ENCODE assay signal across 23 cellular contexts in genomic region chr22:38038890-38039812, GRCh38. TPM values are rescaled to one million over a fixed set of nuclear protein-coding genes. Genes with fewer than 3 reads are reported as not detected.
DNase-seq lines count a peak whose midpoint lies in the region; TF ChIP-seq lines count a peak whose summit lies in the region.
"Had no signal": no experiment of that assay in that cellular context is flagged by ENCODE, and none has a peak within 500 bp of the region (broad histone marks: within the 10 kb centered on the region; RNA-seq: fewer than 3 reads in every experiment).

No MANE protein-coding gene starts in this region.

- intact Hi-C loops in prostate gland (cut with DNase I), result no loop called here
- intact Hi-C loops in tibial artery (cut with DNase I; ENCODE audit: low total_unique reads), result no loop called here

- H3K4me3 ChIP-seq in right atrium auricular region (no peak overlapping the region), prostate gland (no peak overlapping the region), tibial artery (peak overlapping the region; percentile 15 to 39)

- DNase-seq in right atrium auricular region (ENCODE audit: low spot score) (no peak), prostate gland (ENCODE audit: low spot score) (no peak), tibial artery (no peak), NCI-H2227 treated with DMSO at 0.1 percent for 48 hours (lab: John Stamatoyannopoulos, UW) (no peak), NCI-H1436 treated with DMSO at 0.1 percent for 48 hours (lab: John Stamatoyannopoulos, UW) (no peak), NCI-H2196 (lab: John Stamatoyannopoulos, UW; ENCODE audit: unreplicated experiment) (no peak)
- DNase-seq: activated B cell treated with CpG ODN at 0.5 μM for 24 hours; activated CD8-positive, alpha-beta T cell treated with anti-CD3 and anti-CD28 coated beads for 36 hours; activated naive CD4-positive, alpha-beta T cell treated with anti-CD3 and anti-CD28 coated beads, Interleukin-2, amount 10 ng/mL, durations not matched to agents 7 days and 5 days; activated T-cell treated with anti-CD3 and anti-CD28 coated beads, Interleukin-2, amount 50 U/mL, for 1 hour; CD4-positive, alpha-beta memory T cell; DMS79; HCEC 1CT; NCI-H1417; NCI-H748 treated with DMSO at 0.1 percent for 48 hours; SIG-M5; stimulated activated CD4-positive, alpha-beta T cell treated with anti-CD3 and anti-CD28 coated beads, Interleukin-4, amount 100 ng/mL, for 1 hour had no signal

- no peak for TF ChIP-seq POLR2A in prostate gland (IDR thresholded peaks at IDR 0.05)

- H3K27ac ChIP-seq in cingulate gyrus (ENCODE audit: low read depth, low read length), result peak overlapping the region; percentile 99
- peak overlapping the region; percentile 35 to 49 for H3K27ac ChIP-seq in right atrium auricular region
- peak overlapping the region; percentile 64 to 72 for H3K27ac ChIP-seq in prostate gland
- H3K27ac ChIP-seq in tibial artery, result peak overlapping the region; percentile 54 to 71

- TF ChIP-seq CTCF in right atrium auricular region (IDR thresholded peaks at IDR 0.05) (no peak), prostate gland (IDR thresholded peaks at IDR 0.05) (no peak), tibial artery (IDR thresholded peaks at IDR 0.05) (no peak)

- no peaks in the 10 kb centered on the region for H3K9me3 ChIP-seq in right atrium auricular region
- no peaks in the 10 kb centered on the region for H3K9me3 ChIP-seq in prostate gland
- no peaks in the 10 kb centered on the region for H3K9me3 ChIP-seq in tibial artery

- H3K27me3 ChIP-seq in right atrium auricular region (no peaks in the 10 kb centered on the region), prostate gland (replicated peaks; ENCODE audit: insufficient read depth) (no peaks in the 10 kb centered on the region), tibial artery (no peaks in the 10 kb centered on the region)

- H3K36me3 ChIP-seq in right atrium auricular region, result no peaks in the 10 kb centered on the region
- no peaks in the 10 kb centered on the region for H3K36me3 ChIP-seq in prostate gland
- H3K36me3 ChIP-seq in tibial artery, result no peaks in the 10 kb centered on the region

- H3K4me1 ChIP-seq in right atrium auricular region, result peaks cover 0 to 15% of the 10 kb centered on the region in 2 donors
- H3K4me1 ChIP-seq in prostate gland (replicated peaks), result peaks cover 8% of the 10 kb centered on the region
- peaks cover 0 to 32% (median 22%) of the 10 kb centered on the region in 4 donors for H3K4me1 ChIP-seq in tibial artery

- 51% methylated on average over 26 of the region's 46 CpGs for WGBS in prostate gland

RNA-seq across cellular contexts. Expression of gene PICK1, which starts 18.1 kb away (rescaled TPM):
- 10 to 100 TPM; 33.1 to 36.0 TPM for total RNA-seq in right atrium auricular region
- 100 to 1,000 TPM in 1 of 2 donors, 10 to 100 TPM in 1; 90.0 to 114 TPM for total RNA-seq in prostate gland

RNA-seq across cellular contexts. Expression of gene SLC16A8, which starts 44.8 kb away (rescaled TPM):
- under 1 TPM in 1 of 2 donors, not detected in 1; 0.28 TPM for total RNA-seq in right atrium auricular region
- under 1 TPM; 0.28 to 0.59 TPM for total RNA-seq in prostate gland
- total RNA-seq: activated B cell treated with CpG ODN at 0.5 μM for 24 hours; activated CD8-positive, alpha-beta T cell treated with anti-CD3 and anti-CD28 coated beads for 36 hours; astrocyte; CD4-positive, alpha-beta memory T cell; left lobe of liver; mononuclear cell; OCI-LY7; T-helper 2 cell treated with Interferon-gamma antibody and Interleukin-4, amounts not matched to agents 100 ng/mL and 5 ng/mL, for 36 hours had no signal

RNA-seq across cellular contexts. Expression of gene SOX10, which starts 54.8 kb away (rescaled TPM):
- total RNA-seq in right atrium auricular region (1 to 10 TPM; 1.5 to 7.0 TPM), prostate gland (1 to 10 TPM; 3.3 to 8.1 TPM)
- total RNA-seq: activated B cell treated with CpG ODN at 0.5 μM for 24 hours; activated CD8-positive, alpha-beta T cell treated with anti-CD3 and anti-CD28 coated beads for 36 hours; CD4-positive, alpha-beta memory T cell; mononuclear cell; OCI-LY7; T-helper 2 cell treated with Interferon-gamma antibody and Interleukin-4, amounts not matched to agents 100 ng/mL and 5 ng/mL, for 36 hours had no signal

Comparison
In these comparisons a context has a peak if more than half of its experiments do, and no peak if none do; other contexts are left out.
1. H3K27ac ChIP-seq: peak in every context shown above with its lines; median percentile 99 in cingulate gyrus; 68 in prostate gland; 62 in tibial artery; 42 in right atrium auricular region.
2. H3K4me3 ChIP-seq: peak in tibial artery (2 of 2); none in right atrium auricular region (0 of 2) and prostate gland (0 of 2).